19 cellular contexts compared by ENCODE assay signal in genomic region chr16:54268766-54269165, GRCh38. TPM values are rescaled to one million over a fixed set of nuclear protein-coding genes. Genes with fewer than 3 reads are reported as not detected.
"Had no signal": no experiment of that assay in that cellular context is flagged by ENCODE, and none has a peak within 500 bp of the region (broad histone marks: within the 10 kb centered on the region; RNA-seq: fewer than 3 reads in every experiment).

No MANE protein-coding gene starts in this region.

- H3K4me1 ChIP-seq: sigmoid colon, spleen, testis had no signal

- H3K36me3 ChIP-seq: ovary, sigmoid colon, spleen, upper lobe of left lung had no signal

- DNase-seq: activated CD4-positive, alpha-beta memory T cell treated with anti-CD3 and anti-CD28 coated beads, Interleukin-2, amount 10 ng/mL, durations not matched to agents 7 days and 5 days; activated CD4-positive, alpha-beta T cell treated with anti-CD3 and anti-CD28 coated beads for 4 hours; activated naive CD8-positive, alpha-beta T cell treated with anti-CD3 and anti-CD28 coated beads, Interleukin-2, amount 10 ng/mL, durations not matched to agents 7 days and 5 days; central memory CD4-positive, alpha-beta T cell; effector memory CD8-positive, alpha-beta T cell; immature natural killer cell; left colon; ovary; spleen; stimulated activated CD4-positive, alpha-beta T cell treated with anti-CD3 and anti-CD28 coated beads, Interleukin-1b, Interleukin-23, amount 100 ng/mL, for 48 hours; stimulated activated naive CD8-positive, alpha-beta T cell treated with anti-CD3 and anti-CD28 coated beads, Interleukin-15, amount 100 ng/mL, for 72 hours; T-helper 17 cell; testis; upper lobe of left lung had no signal

- H3K27me3 ChIP-seq: ovary, testis, upper lobe of left lung had no signal

- H3K9me3 ChIP-seq: sigmoid colon, testis had no signal

- H3K4me3 ChIP-seq: ovary, sigmoid colon, spleen, testis, upper lobe of left lung had no signal

- ATAC-seq: effector memory CD8-positive, alpha-beta T cell; left colon; stimulated activated naive CD8-positive, alpha-beta T cell treated with anti-CD3 and anti-CD28 coated beads, Interleukin-15, amount 100 ng/mL, for 72 hours; T-helper 17 cell; WTC11 had no signal

- H3K27ac ChIP-seq: epithelial cell of prostate, ovary, sigmoid colon, spleen, testis, upper lobe of left lung had no signal

- FAIRE-seq: frontal cortex, TTC549 had no signal

RNA-seq across cellular contexts. Expression of gene IRX3, which starts 17.8 kb away (rescaled TPM):
- total RNA-seq: activated naive CD8-positive, alpha-beta T cell treated with anti-CD3 and anti-CD28 coated beads, Interleukin-2, amount 10 ng/mL, durations not matched to agents 7 days and 5 days had no signal
- polyA plus RNA-seq: immature natural killer cell had no signal
